ENCODE assay signal across 8 cellular contexts in the genomic region with DNA sequence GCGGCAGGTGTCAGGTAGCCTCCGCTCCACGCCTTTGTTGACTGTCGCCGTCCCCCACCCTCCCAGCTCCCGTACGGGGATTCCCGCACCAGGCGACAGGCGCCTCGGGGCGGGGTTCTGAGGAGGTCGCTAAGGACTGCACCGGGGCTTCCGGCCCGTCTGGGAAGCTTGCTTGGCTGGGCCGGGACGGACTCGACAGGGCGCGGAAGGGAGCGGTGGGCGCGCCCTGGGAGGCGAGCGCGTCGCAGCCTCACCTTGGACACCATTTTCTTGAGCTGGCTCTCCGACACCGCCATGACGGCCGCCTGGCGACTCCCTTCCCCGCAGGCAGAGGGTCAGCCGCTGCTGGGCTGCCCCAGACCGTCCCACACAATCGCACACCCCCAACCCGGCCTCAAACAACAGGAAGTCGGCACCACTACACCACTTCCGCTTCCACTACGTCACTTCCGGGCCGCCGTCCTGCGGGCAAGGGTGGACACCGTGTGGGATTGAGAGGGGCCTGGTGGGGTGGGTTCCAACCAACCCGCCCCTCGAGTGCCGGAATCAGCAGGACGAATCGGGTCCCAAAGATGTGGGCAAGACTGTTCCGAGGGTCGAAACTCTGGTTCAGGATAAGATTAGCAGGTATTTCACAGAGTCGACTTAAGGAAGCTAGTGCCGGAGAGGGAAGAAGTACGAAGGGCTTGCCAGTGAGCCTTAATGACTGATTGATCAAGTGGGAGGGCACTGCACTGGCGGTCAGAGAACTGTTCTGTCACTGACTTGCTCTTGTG. TPM values are rescaled to one million over a fixed set of nuclear protein-coding genes. Genes with fewer than 3 reads are reported as not detected.
DNase-seq lines count a peak whose midpoint lies in the region; ATAC-seq, FAIRE-seq and TF ChIP-seq lines count a peak whose summit lies in the region.

A gene with protein sequence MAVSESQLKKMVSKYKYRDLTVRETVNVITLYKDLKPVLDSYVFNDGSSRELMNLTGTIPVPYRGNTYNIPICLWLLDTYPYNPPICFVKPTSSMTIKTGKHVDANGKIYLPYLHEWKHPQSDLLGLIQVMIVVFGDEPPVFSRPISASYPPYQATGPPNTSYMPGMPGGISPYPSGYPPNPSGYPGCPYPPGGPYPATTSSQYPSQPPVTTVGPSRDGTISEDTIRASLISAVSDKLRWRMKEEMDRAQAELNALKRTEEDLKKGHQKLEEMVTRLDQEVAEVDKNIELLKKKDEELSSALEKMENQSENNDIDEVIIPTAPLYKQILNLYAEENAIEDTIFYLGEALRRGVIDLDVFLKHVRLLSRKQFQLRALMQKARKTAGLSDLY (minus strand): TSS at position 422 of the 776 bp plus-strand sequence. CDS start 126 bp downstream, at position 296.

- H3K9ac ChIP-seq in GM23248 = peak within 1 kb of the TSS; percentile 93
- H3K9ac ChIP-seq in Karpas-422 (ENCODE audit: low read length) = peak within 1 kb of the TSS; percentile 85

- TF ChIP-seq EP300 in esophagus muscularis mucosa (IDR thresholded peaks at IDR 0.05) = no peak

- in situ Hi-C loops in GM23248 (cut with MboI) = no loop called here

- H3K27ac ChIP-seq in DOHH2 (ENCODE audit: low read depth, low read length) = peak within 1 kb of the TSS; percentile 54
- H3K27ac ChIP-seq in GM23248 = peak within 1 kb of the TSS; percentile 95
- H3K27ac ChIP-seq in Karpas-422 (ENCODE audit: low read length) = peak within 1 kb of the TSS; percentile 40
- H3K27ac ChIP-seq in esophagus muscularis mucosa (replicated peaks in 1 of 4) = peak within 1 kb of the TSS; percentile 88 to 96 (median 93)
- H3K27ac ChIP-seq in muscle layer of duodenum (ENCODE audit: low read length) = peak within 1 kb of the TSS; percentile 99

- no peaks in the 10 kb centered on the region for H3K27me3 Mint-ChIP-seq in activated T-cell treated with anti-CD3 and anti-CD28 coated beads, Interleukin-2, amount 50 U/mL, for 72 hours (ENCODE audit: low read depth)

- H3K4me1 ChIP-seq in DOHH2 (ENCODE audit: control insufficient read depth, low read length) (peaks cover 46% of the 10 kb centered on the region), GM23248 (ENCODE audit: insufficient read depth) (peaks cover 11% of the 10 kb centered on the region), Karpas-422 (ENCODE audit: low read length) (peaks cover 33% of the 10 kb centered on the region), esophagus muscularis mucosa (peaks cover 16 to 51% (median 33%) of the 10 kb centered on the region in 4 donors), muscle layer of duodenum (ENCODE audit: control insufficient read depth in 1 of 2, insufficient read depth in 2 of 2, low read length in 2 of 2) (peaks cover 11 to 26% of the 10 kb centered on the region in 2 donors)

- H3K9me3 ChIP-seq in DOHH2 (ENCODE audit: control insufficient read depth, insufficient read depth, low read length) (no peaks in the 10 kb centered on the region), GM23248 (ENCODE audit: low read depth) (no peaks in the 10 kb centered on the region), Karpas-422 (ENCODE audit: low read length) (no peaks in the 10 kb centered on the region), esophagus muscularis mucosa (no peaks in the 10 kb centered on the region), muscle layer of duodenum (ENCODE audit: control insufficient read depth in 1 of 2, low read length in 2 of 2) (no peaks in the 10 kb centered on the region)

- intact Hi-C loops in esophagus muscularis mucosa (cut with DNase I) = loop anchor here (5.0 kb wide), 2 partner anchors 129 to 204 kb away; a partner anchor contains a TSS

- TF ChIP-seq CTCF in DOHH2 (IDR thresholded peaks at IDR 0.05; ENCODE audit: low read depth, low read length, poor library complexity, severe bottlenecking) (peak; percentile 11), esophagus muscularis mucosa (IDR thresholded peaks at IDR 0.05) (peak in 1 of 3 experiments; percentile 7)

- peaks cover 6 to 9% of the 10 kb centered on the region in 2 donors for H3K36me3 Mint-ChIP-seq in activated T-cell treated with anti-CD3 and anti-CD28 coated beads, Interleukin-2, amount 50 U/mL, for 72 hours (ENCODE audit: insufficient read depth in 2 of 2)

- peaks cover 45% of the 10 kb centered on the region for H3K4me1 Mint-ChIP-seq in activated T-cell treated with anti-CD3 and anti-CD28 coated beads, Interleukin-2, amount 50 U/mL, for 72 hours (ENCODE audit: low read depth)

- H3K27me3 ChIP-seq in DOHH2 (ENCODE audit: control insufficient read depth, low read length) (no peaks in the 10 kb centered on the region), GM23248 (replicated peaks; ENCODE audit: insufficient read depth) (no peaks in the 10 kb centered on the region), Karpas-422 (ENCODE audit: low read length) (no peaks in the 10 kb centered on the region), esophagus muscularis mucosa (no peaks in the 10 kb centered on the region), muscle layer of duodenum (ENCODE audit: low read depth, low read length) (no peaks in the 10 kb centered on the region)

- H3K9me3 Mint-ChIP-seq in activated T-cell treated with anti-CD3 and anti-CD28 coated beads, Interleukin-2, amount 50 U/mL, for 72 hours = no peaks in the 10 kb centered on the region

- H4K20me1 ChIP-seq in DOHH2 (ENCODE audit: control insufficient read depth, insufficient read depth, low read depth, low read length) = no peaks in the 10 kb centered on the region
- H4K20me1 ChIP-seq in GM23248 (ENCODE audit: insufficient read depth) = no peaks in the 10 kb centered on the region
- no peaks in the 10 kb centered on the region for H4K20me1 ChIP-seq in Karpas-422 (ENCODE audit: insufficient read depth, low read depth, low read length)

- DNase-seq in GM23248 (peak; percentile 93), Karpas-422 (peak; percentile 95), RCC 7860 (ENCODE audit: low spot score) (peak; percentile 77), esophagus muscularis mucosa (ENCODE audit: extremely low spot score) (peak; percentile 98)
- peak; percentile 93 to 97 for DNase-seq in activated T-cell treated with anti-CD3 and anti-CD28 coated beads, Interleukin-2, amount 50 U/mL, for 72 hours
- peak; percentile 93 for DNase-seq in stimulated activated CD8-positive, alpha-beta memory T cell treated with anti-CD3 and anti-CD28 coated beads, Interleukin-7, amount 100 ng/mL, for 24 hours (ENCODE audit: low read depth)

- no peak for FAIRE-seq in RCC 7860 (lab: Jason Lieb, UNC)

- ATAC-seq in activated T-cell treated with anti-CD3 and anti-CD28 coated beads, Interleukin-2, amount 50 U/mL, for 72 hours (replicated peaks in 1 of 2) = peak; percentile 95 to 96

- H3K4me2 ChIP-seq in DOHH2 (ENCODE audit: low read length) (peak within 1 kb of the TSS; percentile 81), GM23248 (ENCODE audit: unreplicated experiment) (peak within 1 kb of the TSS; percentile 97), Karpas-422 (ENCODE audit: low read depth, low read length, poor library complexity, severe bottlenecking) (peak within 1 kb of the TSS; percentile 95)

- peaks cover 71% of the 10 kb centered on the region for H3K79me2 ChIP-seq in DOHH2 (ENCODE audit: control insufficient read depth, low read length)
- H3K79me2 ChIP-seq in GM23248 (ENCODE audit: insufficient read depth) = peaks cover 81% of the 10 kb centered on the region
- peaks cover 83% of the 10 kb centered on the region for H3K79me2 ChIP-seq in Karpas-422 (ENCODE audit: low read length)

- H3K9me2 ChIP-seq in DOHH2 (replicated peaks; ENCODE audit: control insufficient read depth, low read length) (no peaks in the 10 kb centered on the region), GM23248 (ENCODE audit: insufficient read depth) (no peaks in the 10 kb centered on the region), Karpas-422 (replicated peaks; ENCODE audit: insufficient read depth, low read length) (no peaks in the 10 kb centered on the region)

- peak within 1 kb of the TSS; percentile 99 for H3K27ac Mint-ChIP-seq in activated T-cell treated with anti-CD3 and anti-CD28 coated beads, Interleukin-2, amount 50 U/mL, for 72 hours

- WGBS in GM23248 (ENCODE audit: low coverage in 1 of 2, low lambda C conversion rate in 2 of 2, missing lambda C conversion rate in 2 of 2), 2 experiments = 0% methylated on average over 31 to 50 of the region's 57 CpGs
- under 1% methylated on average over 32 of the region's 57 CpGs for WGBS in esophagus muscularis mucosa

- H3F3A ChIP-seq in DOHH2 (ENCODE audit: control insufficient read depth, insufficient read depth) (peaks cover 13% of the 10 kb centered on the region), GM23248 (ENCODE audit: insufficient read depth) (peaks cover 25% of the 10 kb centered on the region)

- H2AFZ ChIP-seq in GM23248 (peak within 1 kb of the TSS; percentile 88), Karpas-422 (ENCODE audit: low read length) (peak within 1 kb of the TSS; percentile 85)

- peak; percentile 81 for TF ChIP-seq POLR2A in esophagus muscularis mucosa (IDR thresholded peaks at IDR 0.05; ENCODE audit: low read depth)

- peak within 1 kb of the TSS; percentile 85 for H3K4me3 ChIP-seq in DOHH2 (ENCODE audit: low read length)
- peak within 1 kb of the TSS; percentile 92 for H3K4me3 ChIP-seq in GM23248
- peak within 1 kb of the TSS; percentile 92 for H3K4me3 ChIP-seq in Karpas-422 (ENCODE audit: low read length)
- peak within 1 kb of the TSS; percentile 80 to 98 (median 97) for H3K4me3 ChIP-seq in esophagus muscularis mucosa
- H3K4me3 ChIP-seq in muscle layer of duodenum (ENCODE audit: low read depth in 1 of 2, low read length in 2 of 2) = peak within 1 kb of the TSS; percentile 88 to 96

- peak within 1 kb of the TSS; percentile 99 to 100 for H3K4me3 Mint-ChIP-seq in activated T-cell treated with anti-CD3 and anti-CD28 coated beads, Interleukin-2, amount 50 U/mL, for 72 hours

- H3K36me3 ChIP-seq in DOHH2 (ENCODE audit: control insufficient read depth, low read length) = peaks cover 31% of the 10 kb centered on the region
- H3K36me3 ChIP-seq in GM23248 (ENCODE audit: low read depth) = peaks cover 12% of the 10 kb centered on the region
- no peaks in the 10 kb centered on the region; the same call in 1 of the 2 replicates for H3K36me3 ChIP-seq in Karpas-422 (ENCODE audit: insufficient read depth, low read length)
- H3K36me3 ChIP-seq in esophagus muscularis mucosa = peaks cover 2 to 23% (median 3%) of the 10 kb centered on the region in 4 donors
- H3K36me3 ChIP-seq in muscle layer of duodenum (ENCODE audit: control insufficient read depth in 1 of 2, insufficient read depth in 2 of 2, low read length in 2 of 2) = peaks cover 0 to 8% of the 10 kb centered on the region in 2 donors

RNA-seq across cellular contexts. Expression of the gene that starts here (rescaled TPM):
- 125 and 136 TPM in 2 replicates for total RNA-seq in GM23248 (2014; rRNA removed; shearing (Covaris generic))
- 131 and 138 TPM in 2 replicates for polyA plus RNA-seq in GM23248 (2016; fragmentation: Nextera tagmentation; extraction: Ambion mirVana)
- total RNA-seq in Karpas-422 (2014; rRNA removed; shearing (Covaris generic); ENCODE audit: low replicate concordance) = 54.2 and 105 TPM in 2 replicates
- total RNA-seq in activated T-cell treated with anti-CD3 and anti-CD28 coated beads, Interleukin-2, amount 50 U/mL, for 72 hours = 10 to 100 TPM; 48.3 to 59.0 TPM
- 10 to 100 TPM; 60.1 to 93.2 (median 80.5) TPM for total RNA-seq in esophagus muscularis mucosa

Comparison
In these comparisons a context has a peak if more than half of its experiments do, and no peak if none do; other contexts are left out.
1. Peak in every context shown above with its lines: DNase-seq, ATAC-seq, H3K4me3 ChIP-seq and H3K27ac ChIP-seq.
2. H3K27ac ChIP-seq: peak in every context shown above with its lines; median percentile 99 in muscle layer of duodenum; 95 in GM23248; 93 in esophagus muscularis mucosa; 54 in DOHH2; 40 in Karpas-422.